In the genomic region with DNA sequence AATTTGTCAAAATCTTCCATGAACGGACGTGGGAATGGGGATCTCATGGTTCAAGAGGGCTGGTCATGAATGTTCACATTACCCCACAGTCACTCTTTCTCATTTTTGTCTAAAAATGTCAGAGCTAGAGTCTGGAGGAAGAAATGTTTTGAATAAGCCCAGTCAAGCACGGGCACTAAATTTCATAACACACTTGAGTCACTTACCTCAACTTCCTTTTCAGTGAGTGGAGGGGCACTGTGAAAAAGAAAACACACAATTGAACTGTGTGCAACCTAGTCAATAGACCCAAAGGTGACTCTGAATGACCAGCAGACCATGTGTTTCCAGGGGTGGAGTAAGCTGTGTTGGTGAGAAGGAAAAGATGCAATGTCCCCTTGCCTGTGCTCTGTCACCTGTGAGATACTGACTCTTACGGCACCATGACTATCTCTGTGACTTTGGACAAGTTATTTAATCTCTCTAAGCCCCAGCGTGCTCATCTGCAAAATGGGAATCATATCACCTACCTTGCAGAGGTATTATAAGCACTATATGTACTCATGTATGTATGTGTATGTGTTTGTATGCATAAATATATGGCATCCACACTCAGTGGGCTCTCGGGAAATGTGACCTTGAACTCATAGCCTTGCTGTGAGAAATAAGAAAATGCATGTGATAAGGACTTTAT, we compare ENCODE assay signal across 1 cellular context.
TF ChIP-seq lines count a peak whose summit lies in the region.

No MANE protein-coding gene starts in this region.

TF ChIP-seq in IMR-90, 13 proteins besides CTCF, POLR2A, EP300 and RAD21 (continued from another document):
- TF ChIP-seq, protein P1, sequence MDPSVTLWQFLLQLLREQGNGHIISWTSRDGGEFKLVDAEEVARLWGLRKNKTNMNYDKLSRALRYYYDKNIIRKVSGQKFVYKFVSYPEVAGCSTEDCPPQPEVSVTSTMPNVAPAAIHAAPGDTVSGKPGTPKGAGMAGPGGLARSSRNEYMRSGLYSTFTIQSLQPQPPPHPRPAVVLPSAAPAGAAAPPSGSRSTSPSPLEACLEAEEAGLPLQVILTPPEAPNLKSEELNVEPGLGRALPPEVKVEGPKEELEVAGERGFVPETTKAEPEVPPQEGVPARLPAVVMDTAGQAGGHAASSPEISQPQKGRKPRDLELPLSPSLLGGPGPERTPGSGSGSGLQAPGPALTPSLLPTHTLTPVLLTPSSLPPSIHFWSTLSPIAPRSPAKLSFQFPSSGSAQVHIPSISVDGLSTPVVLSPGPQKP (IDR thresholded peaks at IDR 0.05; ENCODE audit: borderline replicate concordance, low read depth, low read length): no peak
- TF ChIP-seq SMC3 (IDR thresholded peaks at IDR 0.05; ENCODE audit: low read depth, low read length) (no peak), MXI1 (IDR thresholded peaks at IDR 0.05; ENCODE audit: borderline replicate concordance, low read depth, low read length) (no peak)
